Comparison of ENCODE assay signal across 1 cellular context in the genomic region with DNA sequence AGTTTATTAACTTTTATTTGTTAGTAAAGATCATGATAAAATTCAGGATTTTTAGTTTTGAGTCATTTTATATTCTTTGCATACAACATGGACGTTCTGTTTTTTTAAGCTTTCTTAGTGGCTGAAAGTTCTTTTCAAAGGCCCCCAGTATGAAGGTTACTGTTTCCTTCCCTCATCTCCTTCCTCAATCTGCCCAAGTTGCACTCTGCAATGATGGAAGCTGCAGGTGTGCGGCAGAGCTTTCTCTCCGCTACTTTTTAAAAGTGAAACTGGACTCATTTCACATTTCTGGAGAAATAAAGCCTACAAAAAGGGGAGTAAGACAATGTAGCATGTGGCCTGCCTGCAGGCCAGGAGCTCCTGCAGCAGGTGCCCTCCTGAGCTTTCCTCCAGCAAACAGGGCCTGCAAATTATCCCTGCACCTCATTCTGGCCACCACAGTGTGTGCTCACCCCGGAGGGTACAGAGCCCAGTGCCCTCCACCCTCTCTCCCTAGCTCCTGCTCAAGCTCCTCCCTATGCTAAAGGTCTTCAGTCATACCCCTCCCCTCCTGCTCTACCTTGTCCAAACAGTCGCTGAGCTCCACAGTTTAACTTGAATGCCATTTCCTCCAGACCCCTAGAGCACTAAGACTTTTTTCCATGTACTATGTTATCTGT.
TF ChIP-seq lines count a peak whose summit lies in the region.

No MANE protein-coding gene starts in this region.

TF ChIP-seq in SK-N-SH treated with all-trans-retinoic acid at 6 μM for 48 hours, 23 proteins besides CTCF, POLR2A, EP300 and RAD21 (continued from another document):
- no peak for TF ChIP-seq ZNF70 (CRISPR knock-in tag; IDR thresholded peaks at IDR 0.05)
- no peak for TF ChIP-seq BACH2 (CRISPR knock-in tag; IDR thresholded peaks at IDR 0.05; ENCODE audit: borderline replicate concordance)
- no peak for TF ChIP-seq ZNF565 (CRISPR knock-in tag; conservative IDR thresholded peaks at IDR 0.05; ENCODE audit: low read depth)
- TF ChIP-seq, protein P1, sequence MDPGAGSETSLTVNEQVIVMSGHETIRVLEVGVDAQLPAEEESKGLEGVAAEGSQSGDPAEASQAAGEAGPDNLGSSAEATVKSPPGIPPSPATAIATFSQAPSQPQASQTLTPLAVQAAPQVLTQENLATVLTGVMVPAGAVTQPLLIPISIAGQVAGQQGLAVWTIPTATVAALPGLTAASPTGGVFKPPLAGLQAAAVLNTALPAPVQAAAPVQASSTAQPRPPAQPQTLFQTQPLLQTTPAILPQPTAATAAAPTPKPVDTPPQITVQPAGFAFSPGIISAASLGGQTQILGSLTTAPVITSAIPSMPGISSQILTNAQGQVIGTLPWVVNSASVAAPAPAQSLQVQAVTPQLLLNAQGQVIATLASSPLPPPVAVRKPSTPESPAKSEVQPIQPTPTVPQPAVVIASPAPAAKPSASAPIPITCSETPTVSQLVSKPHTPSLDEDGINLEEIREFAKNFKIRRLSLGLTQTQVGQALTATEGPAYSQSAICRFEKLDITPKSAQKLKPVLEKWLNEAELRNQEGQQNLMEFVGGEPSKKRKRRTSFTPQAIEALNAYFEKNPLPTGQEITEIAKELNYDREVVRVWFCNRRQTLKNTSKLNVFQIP (CRISPR knock-in tag; IDR thresholded peaks at IDR 0.05; ENCODE audit: borderline replicate concordance, low read depth) = no peak
- no peak for TF ChIP-seq OSR1 (CRISPR knock-in tag; IDR thresholded peaks at IDR 0.05)
- no peak for TF ChIP-seq ZFP30 (CRISPR knock-in tag; IDR thresholded peaks at IDR 0.05)
- TF ChIP-seq, protein P2, sequence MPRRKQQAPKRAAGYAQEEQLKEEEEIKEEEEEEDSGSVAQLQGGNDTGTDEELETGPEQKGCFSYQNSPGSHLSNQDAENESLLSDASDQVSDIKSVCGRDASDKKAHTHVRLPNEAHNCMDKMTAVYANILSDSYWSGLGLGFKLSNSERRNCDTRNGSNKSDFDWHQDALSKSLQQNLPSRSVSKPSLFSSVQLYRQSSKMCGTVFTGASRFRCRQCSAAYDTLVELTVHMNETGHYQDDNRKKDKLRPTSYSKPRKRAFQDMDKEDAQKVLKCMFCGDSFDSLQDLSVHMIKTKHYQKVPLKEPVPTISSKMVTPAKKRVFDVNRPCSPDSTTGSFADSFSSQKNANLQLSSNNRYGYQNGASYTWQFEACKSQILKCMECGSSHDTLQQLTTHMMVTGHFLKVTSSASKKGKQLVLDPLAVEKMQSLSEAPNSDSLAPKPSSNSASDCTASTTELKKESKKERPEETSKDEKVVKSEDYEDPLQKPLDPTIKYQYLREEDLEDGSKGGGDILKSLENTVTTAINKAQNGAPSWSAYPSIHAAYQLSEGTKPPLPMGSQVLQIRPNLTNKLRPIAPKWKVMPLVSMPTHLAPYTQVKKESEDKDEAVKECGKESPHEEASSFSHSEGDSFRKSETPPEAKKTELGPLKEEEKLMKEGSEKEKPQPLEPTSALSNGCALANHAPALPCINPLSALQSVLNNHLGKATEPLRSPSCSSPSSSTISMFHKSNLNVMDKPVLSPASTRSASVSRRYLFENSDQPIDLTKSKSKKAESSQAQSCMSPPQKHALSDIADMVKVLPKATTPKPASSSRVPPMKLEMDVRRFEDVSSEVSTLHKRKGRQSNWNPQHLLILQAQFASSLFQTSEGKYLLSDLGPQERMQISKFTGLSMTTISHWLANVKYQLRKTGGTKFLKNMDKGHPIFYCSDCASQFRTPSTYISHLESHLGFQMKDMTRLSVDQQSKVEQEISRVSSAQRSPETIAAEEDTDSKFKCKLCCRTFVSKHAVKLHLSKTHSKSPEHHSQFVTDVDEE (CRISPR knock-in tag; IDR thresholded peaks at IDR 0.05) = no peak
- TF ChIP-seq ESRRG (CRISPR knock-in tag; IDR thresholded peaks at IDR 0.05) = no peak
- TF ChIP-seq TOX (CRISPR knock-in tag; IDR thresholded peaks at IDR 0.05; ENCODE audit: borderline replicate concordance) = no peak
- no peak for TF ChIP-seq ZNF8 (CRISPR knock-in tag; IDR thresholded peaks at IDR 0.05)
- no peak for TF ChIP-seq ZFP3 (CRISPR knock-in tag; IDR thresholded peaks at IDR 0.05)
- no peak for TF ChIP-seq GLIS3 (CRISPR knock-in tag; IDR thresholded peaks at IDR 0.05)
- no peak for TF ChIP-seq RARB (CRISPR knock-in tag; IDR thresholded peaks at IDR 0.05)
- TF ChIP-seq, protein P3, sequence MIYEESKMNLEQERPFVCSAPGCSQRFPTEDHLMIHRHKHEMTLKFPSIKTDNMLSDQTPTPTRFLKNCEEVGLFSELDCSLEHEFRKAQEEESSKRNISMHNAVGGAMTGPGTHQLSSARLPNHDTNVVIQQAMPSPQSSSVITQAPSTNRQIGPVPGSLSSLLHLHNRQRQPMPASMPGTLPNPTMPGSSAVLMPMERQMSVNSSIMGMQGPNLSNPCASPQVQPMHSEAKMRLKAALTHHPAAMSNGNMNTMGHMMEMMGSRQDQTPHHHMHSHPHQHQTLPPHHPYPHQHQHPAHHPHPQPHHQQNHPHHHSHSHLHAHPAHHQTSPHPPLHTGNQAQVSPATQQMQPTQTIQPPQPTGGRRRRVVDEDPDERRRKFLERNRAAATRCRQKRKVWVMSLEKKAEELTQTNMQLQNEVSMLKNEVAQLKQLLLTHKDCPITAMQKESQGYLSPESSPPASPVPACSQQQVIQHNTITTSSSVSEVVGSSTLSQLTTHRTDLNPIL (CRISPR knock-in tag; IDR thresholded peaks at IDR 0.05; ENCODE audit: low read depth) = no peak
- no peak for TF ChIP-seq ZC3H10 (CRISPR knock-in tag; IDR thresholded peaks at IDR 0.05)
- no peak for TF ChIP-seq CSDC2 (CRISPR knock-in tag; IDR thresholded peaks at IDR 0.05)
- no peak for TF ChIP-seq ARNTL (CRISPR knock-in tag; IDR thresholded peaks at IDR 0.05; ENCODE audit: borderline replicate concordance, low read depth)
